22 cellular contexts compared by ENCODE assay signal in the genomic region with DNA sequence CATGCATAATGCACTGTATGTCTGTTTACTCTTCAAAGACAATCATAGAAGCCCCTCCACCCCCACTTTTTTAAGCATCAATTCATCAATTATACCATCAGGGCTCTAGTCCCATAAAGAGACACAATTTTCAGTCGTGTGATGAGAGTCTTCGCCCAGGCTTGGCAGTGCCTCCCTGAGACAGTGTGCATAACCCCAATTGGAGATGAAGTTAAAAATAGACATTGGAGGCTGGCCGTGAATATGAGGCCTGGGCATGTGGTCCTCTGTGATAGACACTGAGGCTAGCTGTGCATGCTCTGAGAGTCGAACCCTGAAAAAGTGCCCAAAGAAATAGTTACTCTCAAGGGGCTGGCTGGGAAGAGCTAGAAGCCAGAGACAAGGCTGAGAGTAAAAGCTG.
DNase-seq lines count a peak whose midpoint lies in the region; ATAC-seq and TF ChIP-seq lines count a peak whose summit lies in the region.
"Had no signal": no experiment of that assay in that cellular context is flagged by ENCODE, and none has a peak within 500 bp of the region (broad histone marks: within the 10 kb centered on the region; RNA-seq: fewer than 3 reads in every experiment).

No MANE protein-coding gene starts in this region.

- ATAC-seq in heart right ventricle (peak; percentile 65 to 94 (median 82)), left lobe of liver (no peak)
- ATAC-seq in stimulated activated naive B cell treated with anti-CD40 and anti-IgM and Interleukin-4, amounts not matched to agents 10 μg/mL and 1 μg/mL and 100 μg/mL, for 72 hours (replicated peaks) = no peak
- ATAC-seq: A549, GM23338 had no signal

- intact Hi-C loops in heart right ventricle (cut with DNase I) = no loop called here

- no peak for TF ChIP-seq POLR2A in Peyer's patch (IDR thresholded peaks at IDR 0.05)

- H3K36me3 ChIP-seq in heart right ventricle (no peaks in the 10 kb centered on the region), Peyer's patch (no peaks in the 10 kb centered on the region)
- H3K36me3 ChIP-seq: BLaER1 treated with 17β-estradiol and CSF1 and Interleukin-3, amounts not matched to agents 10 nM and 100 nM; MG63; SJSA1 had no signal

- peak overlapping the region; percentile 73 for H3K27ac Mint-ChIP-seq in neural crest cell (ENCODE audit: unreplicated experiment)
- H3K27ac Mint-ChIP-seq in stimulated activated naive B cell treated with anti-CD40 and anti-IgM and Interleukin-4, amounts not matched to agents 10 μg/mL and 1 μg/mL and 100 μg/mL, for 72 hours = peak overlapping the region; percentile 11
- H3K27ac Mint-ChIP-seq in chondrocyte (ENCODE audit: unreplicated experiment) = no peak overlapping the region
- H3K27ac Mint-ChIP-seq: CD4-positive, alpha-beta T cell; GM23338; H9 had no signal

- 35 to 55% methylated on average over 4 of the region's 4 CpGs for WGBS in heart right ventricle, 2 donors

- H3K4me1 Mint-ChIP-seq in neural crest cell = no peaks in the 10 kb centered on the region
- peaks cover 60 to 82% of the 10 kb centered on the region in 2 donors for H3K4me1 Mint-ChIP-seq in stimulated activated naive B cell treated with anti-CD40 and anti-IgM and Interleukin-4, amounts not matched to agents 10 μg/mL and 1 μg/mL and 100 μg/mL, for 72 hours
- no peaks in the 10 kb centered on the region for H3K4me1 Mint-ChIP-seq in chondrocyte (ENCODE audit: low read depth)

- DNase-seq in NCI-H446 treated with DMSO at 0.1 percent for 48 hours (lab: John Stamatoyannopoulos, UW) (peak; percentile 47), heart right ventricle (peak in 1 of 2 donors; percentile 32), neural crest cell (ENCODE audit: low read depth, low spot score) (no peak), left lobe of liver (ENCODE audit: low spot score) (no peak), Peyer's patch (no peak), chondrocyte (ENCODE audit: low spot score) (no peak)
- no peak for DNase-seq in stimulated activated naive B cell treated with anti-CD40 and anti-IgM and Interleukin-4, amounts not matched to agents 10 μg/mL and 1 μg/mL and 100 μg/mL, for 72 hours
- DNase-seq: CD4-positive, alpha-beta T cell; H9; IMR-90; KG1; MG63; NCI-H1105 treated with DMSO at 0.1 percent for 48 hours; NCI-H146; NCI-H1930; NCI-H2107; NCI-H524 treated with DMSO at 0.1 percent for 48 hours; NCI-H774 had no signal

- H3K9me3 ChIP-seq in heart right ventricle = no peaks in the 10 kb centered on the region
- no peaks in the 10 kb centered on the region for H3K9me3 ChIP-seq in Peyer's patch
- H3K9me3 ChIP-seq: A549; BLaER1 treated with 17β-estradiol and CSF1 and Interleukin-3, amounts not matched to agents 10 nM and 100 nM; MG63; SJSA1 had no signal

- H3K4me3 Mint-ChIP-seq in neural crest cell (no peak overlapping the region), chondrocyte (ENCODE audit: unreplicated experiment) (no peak overlapping the region)
- no peak overlapping the region for H3K4me3 Mint-ChIP-seq in stimulated activated naive B cell treated with anti-CD40 and anti-IgM and Interleukin-4, amounts not matched to agents 10 μg/mL and 1 μg/mL and 100 μg/mL, for 72 hours
- H3K4me3 Mint-ChIP-seq: CD4-positive, alpha-beta T cell; GM23338; H9 had no signal

- no peaks in the 10 kb centered on the region for H3K9me3 Mint-ChIP-seq in neural crest cell
- peaks cover 5 to 6% of the 10 kb centered on the region in 2 donors for H3K9me3 Mint-ChIP-seq in stimulated activated naive B cell treated with anti-CD40 and anti-IgM and Interleukin-4, amounts not matched to agents 10 μg/mL and 1 μg/mL and 100 μg/mL, for 72 hours
- peaks cover 3% of the 10 kb centered on the region for H3K9me3 Mint-ChIP-seq in chondrocyte (ENCODE audit: low read depth)
- H3K9me3 Mint-ChIP-seq: CD4-positive, alpha-beta T cell; GM23338; H9 had no signal

- TF ChIP-seq CTCF in heart right ventricle (IDR thresholded peaks at IDR 0.05) (no peak), neural crest cell (conservative IDR thresholded peaks at IDR 0.05) (no peak), Peyer's patch (IDR thresholded peaks at IDR 0.05) (no peak), chondrocyte (IDR thresholded peaks at IDR 0.05) (no peak)

- H3K27ac ChIP-seq in heart right ventricle (peak overlapping the region in 2 of 10 donors; percentile 23 to 34), Peyer's patch (peak overlapping the region in 1 of 4 donors; percentile 17)
- H3K27ac ChIP-seq: A549; BLaER1 treated with 17β-estradiol and CSF1 and Interleukin-3, amounts not matched to agents 10 nM and 100 nM; SJSA1 had no signal

- no peaks in the 10 kb centered on the region for H3K27me3 ChIP-seq in heart right ventricle
- no peaks in the 10 kb centered on the region for H3K27me3 ChIP-seq in Peyer's patch
- H3K27me3 ChIP-seq: BLaER1 treated with 17β-estradiol and CSF1 and Interleukin-3, amounts not matched to agents 10 nM and 100 nM; MG63; SJSA1 had no signal

- H3K36me3 Mint-ChIP-seq in neural crest cell (ENCODE audit: low read depth) = no peaks in the 10 kb centered on the region
- H3K36me3 Mint-ChIP-seq in stimulated activated naive B cell treated with anti-CD40 and anti-IgM and Interleukin-4, amounts not matched to agents 10 μg/mL and 1 μg/mL and 100 μg/mL, for 72 hours = peaks cover 29 to 35% of the 10 kb centered on the region in 2 donors
- H3K36me3 Mint-ChIP-seq in chondrocyte (ENCODE audit: low read depth) = no peaks in the 10 kb centered on the region

- H3K27me3 Mint-ChIP-seq in neural crest cell (ENCODE audit: low read depth) = no peaks in the 10 kb centered on the region
- H3K27me3 Mint-ChIP-seq in stimulated activated naive B cell treated with anti-CD40 and anti-IgM and Interleukin-4, amounts not matched to agents 10 μg/mL and 1 μg/mL and 100 μg/mL, for 72 hours = no peaks in the 10 kb centered on the region
- H3K27me3 Mint-ChIP-seq in chondrocyte (ENCODE audit: low read depth) = peaks cover 4% of the 10 kb centered on the region
- H3K27me3 Mint-ChIP-seq: CD4-positive, alpha-beta T cell had no signal

- H3K4me3 ChIP-seq in heart right ventricle = no peak overlapping the region
- no peak overlapping the region for H3K4me3 ChIP-seq in Peyer's patch
- H3K4me3 ChIP-seq: A549; BLaER1 treated with 17β-estradiol and CSF1 and Interleukin-3, amounts not matched to agents 10 nM and 100 nM; GM23338; MG63; SJSA1 had no signal

- H3K4me1 ChIP-seq in heart right ventricle (peaks cover 0 to 14% (median 7%) of the 10 kb centered on the region in 9 donors), Peyer's patch (no peaks in the 10 kb centered on the region)
- H3K4me1 ChIP-seq: A549; BLaER1 treated with 17β-estradiol and CSF1 and Interleukin-3, amounts not matched to agents 10 nM and 100 nM; SJSA1 had no signal

Comparison
In these comparisons a context has a peak if more than half of its experiments do, and no peak if none do; other contexts are left out.
1. ATAC-seq: peak in heart right ventricle (8 of 8); none in stimulated activated naive B cell treated with anti-CD40 and anti-IgM and Interleukin-4, amounts not matched to agents 10 μg/mL and 1 μg/mL and 100 μg/mL, for 72 hours (0 of 2) and left lobe of liver (single experiment).